13 cellular contexts compared by ENCODE assay signal in the genomic region with DNA sequence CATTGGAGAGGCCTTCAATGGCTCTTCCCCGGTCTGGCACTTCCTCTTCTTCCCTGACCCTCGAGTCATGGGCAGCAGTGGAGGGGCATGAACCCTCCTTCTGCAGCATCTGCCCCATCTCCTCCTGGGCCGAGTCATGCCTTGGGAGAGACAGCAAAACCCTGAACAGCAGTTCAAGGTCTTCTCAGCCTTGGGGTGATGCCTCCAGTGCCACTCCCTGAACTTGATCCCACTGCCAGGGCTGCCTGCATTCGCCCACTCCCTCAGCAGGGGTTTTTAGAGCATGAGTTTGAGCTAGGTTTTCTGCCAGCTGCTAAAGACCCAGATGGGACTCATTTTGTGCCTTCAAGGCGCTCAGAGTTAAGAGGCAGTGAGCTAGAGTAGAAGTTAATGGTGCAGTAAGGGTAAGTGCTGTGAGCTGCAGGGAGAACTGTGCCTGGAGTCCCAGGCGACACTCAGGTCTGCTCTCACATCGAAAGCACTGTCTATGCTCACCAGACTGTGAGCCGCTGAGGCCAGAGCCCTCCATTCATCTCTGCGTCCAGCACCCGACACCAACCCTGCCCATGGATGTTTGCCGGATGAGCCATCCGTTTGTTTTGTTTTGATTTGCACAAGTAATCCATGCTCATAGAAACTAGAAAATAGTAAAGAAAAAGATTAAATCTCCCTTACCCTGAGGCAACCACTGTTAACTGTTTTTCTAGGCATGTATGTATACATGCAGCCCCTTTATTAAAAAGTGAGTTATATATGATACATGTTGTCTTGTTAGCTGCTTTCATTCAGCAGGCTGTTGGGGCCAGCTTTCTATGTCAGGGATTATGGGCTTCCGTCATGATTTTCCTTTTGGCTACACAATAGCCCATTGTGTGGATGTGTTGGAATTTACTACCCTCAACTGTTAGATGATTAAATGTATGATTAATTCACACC.
A peak's percentile ranks its signal among the peaks of the same experiment; 100 is the strongest.
DNase-seq lines count a peak whose midpoint lies in the region; ATAC-seq, FAIRE-seq and TF ChIP-seq lines count a peak whose summit lies in the region.
"Had no signal": no experiment of that assay in that cellular context is flagged by ENCODE, and none has a peak within 500 bp of the region (broad histone marks: within the 10 kb centered on the region; RNA-seq: fewer than 3 reads in every experiment).

No MANE protein-coding gene starts in this region.

- H3K36me3 ChIP-seq in adipocyte (ENCODE audit: control insufficient read depth, insufficient read depth, low read length, severe bottlenecking) = peaks cover 92% of the 10 kb centered on the region
- peaks cover 44 to 59% of the 10 kb centered on the region in 2 experiments for H3K36me3 ChIP-seq in trophoblast cell (ENCODE audit: control insufficient read depth in 1 of 2, insufficient read depth in 2 of 2, low read length in 2 of 2)
- peaks cover 0 to 28% of the 10 kb centered on the region in 2 donors for H3K36me3 ChIP-seq in gastrocnemius medialis

- WGBS in trophoblast cell (ENCODE audit: extremely low coverage, insufficient coverage, insufficient read length) = no CpG with 5 or more reads among the region's 13 CpGs

- peak; percentile 84 for FAIRE-seq in H54 (lab: Jason Lieb, UNC)
- FAIRE-seq in D721Med (lab: Jason Lieb, UNC) = no peak

- H2BK12ac ChIP-seq in trophoblast cell (ENCODE audit: low read length) = no peak overlapping the region

- no peak overlapping the region for H3K9ac ChIP-seq in adipocyte (ENCODE audit: low read length)
- no peak overlapping the region for H3K9ac ChIP-seq in trophoblast cell (ENCODE audit: low read length)

- H4K8ac ChIP-seq in trophoblast cell (ENCODE audit: low read depth, low read length) = no peak overlapping the region

- no peak overlapping the region for H2BK120ac ChIP-seq in trophoblast cell (ENCODE audit: insufficient read depth, low read length, poor library complexity)

- H3K79me1 ChIP-seq in trophoblast cell (ENCODE audit: low read length) = no peaks in the 10 kb centered on the region

- H3K18ac ChIP-seq in trophoblast cell (ENCODE audit: low read length) = no peak overlapping the region

- no peak overlapping the region for H3K4me2 ChIP-seq in trophoblast cell (ENCODE audit: low read length)

- H3K23ac ChIP-seq in trophoblast cell (ENCODE audit: low read length) = peak overlapping the region; percentile 7

- no peak overlapping the region for H3K4ac ChIP-seq in trophoblast cell (ENCODE audit: low read depth, low read length)

- TF ChIP-seq POLR2A in H54 (IDR thresholded peaks at IDR 0.05; ENCODE audit: low read depth, low read length) (no peak), gastrocnemius medialis (IDR thresholded peaks at IDR 0.05) (no peak)

- intact Hi-C loops in gastrocnemius medialis (cut with DNase I; ENCODE audit: low total_unique reads) = no loop called here

- no peaks in the 10 kb centered on the region for H3K79me2 ChIP-seq in trophoblast cell (ENCODE audit: control insufficient read depth, insufficient read depth, low read length, poor library complexity)

- H3K27me3 ChIP-seq in adipocyte (replicated peaks; ENCODE audit: control insufficient read depth, insufficient read depth, low read length) (no peaks in the 10 kb centered on the region), trophoblast cell (ENCODE audit: insufficient read depth, low read length) (no peaks in the 10 kb centered on the region), gastrocnemius medialis (no peaks in the 10 kb centered on the region)
- H3K27me3 ChIP-seq: heart left ventricle had no signal

- no peaks in the 10 kb centered on the region for H3K4me1 ChIP-seq in adipocyte (ENCODE audit: control insufficient read depth, insufficient read depth, low read length)
- no peaks in the 10 kb centered on the region for H3K4me1 ChIP-seq in trophoblast cell (ENCODE audit: control insufficient read depth in 1 of 2, insufficient read depth in 2 of 2, low read length in 2 of 2)
- H3K4me1 ChIP-seq in gastrocnemius medialis = peaks cover 18 to 19% of the 10 kb centered on the region in 2 donors

- no peak overlapping the region for H3K4me3 ChIP-seq in adipocyte (ENCODE audit: low read length)
- H3K4me3 ChIP-seq in fibroblast of the aortic adventitia (ENCODE audit: low read depth, low read length) = no peak overlapping the region
- H3K4me3 ChIP-seq in trophoblast cell (ENCODE audit: low read depth, low read length) = no peak overlapping the region
- H3K4me3 ChIP-seq in gastrocnemius medialis = no peak overlapping the region
- H3K4me3 ChIP-seq: heart left ventricle had no signal

- no peak for TF ChIP-seq CTCF in fibroblast of the aortic adventitia (IDR thresholded peaks at IDR 0.05; ENCODE audit: insufficient read depth, low read length)
- no peak for TF ChIP-seq CTCF in D721Med (IDR thresholded peaks at IDR 0.05; ENCODE audit: insufficient read depth, missing control alignments)
- no peak for TF ChIP-seq CTCF in gastrocnemius medialis (IDR thresholded peaks at IDR 0.05 in 4 of 5, conservative IDR thresholded peaks at IDR 0.05 in 1 of 5)

- in situ Hi-C loops in gastrocnemius medialis (cut with MboI; ENCODE audit: low sequenced_read_pairs in 4 of 4) = no loop called here

- no peak overlapping the region for H4K12ac ChIP-seq in trophoblast cell (ENCODE audit: low read depth, low read length)

- H2BK5ac ChIP-seq in trophoblast cell (ENCODE audit: low read depth, low read length, poor library complexity) = no peak overlapping the region

- no peak for ATAC-seq in GM21390 (IDR thresholded peaks at IDR 0.05; ENCODE audit: unreplicated experiment)
- ATAC-seq in gastrocnemius medialis = no peak
- ATAC-seq: heart left ventricle had no signal

- no peak overlapping the region for H3K14ac ChIP-seq in trophoblast cell (ENCODE audit: low read length)

- no peak overlapping the region for H4K91ac ChIP-seq in trophoblast cell (ENCODE audit: low read depth, low read length)

- no peak overlapping the region for H2AFZ ChIP-seq in trophoblast cell (ENCODE audit: insufficient read depth, low read length, poor library complexity)

- no peak overlapping the region for H2AK5ac ChIP-seq in trophoblast cell (ENCODE audit: low read length)

- DNase-seq in H54 (ENCODE audit: insufficient read length, low spot score) (peak; percentile 82), adipocyte (ENCODE audit: low read depth) (peak; percentile 86), fibroblast of the aortic adventitia (ENCODE audit: low read depth) (peak; percentile 17), trophoblast cell (peak; percentile 45 to 53), D721Med (ENCODE audit: insufficient read length, low spot score) (no peak), CD1c-positive myeloid dendritic cell (ENCODE audit: extremely low spot score) (no peak), gastrocnemius medialis (no peak)
- DNase-seq: CD4-positive, CD25-positive, alpha-beta regulatory T cell; heart left ventricle; NCI-H82; stimulated activated naive CD4-positive, alpha-beta T cell treated with Interleukin-2 at 50 U/mL for 16 hours; T-helper 2 cell had no signal

- H3K27ac ChIP-seq in trophoblast cell (ENCODE audit: low read depth, low read length) (no peak overlapping the region), gastrocnemius medialis (peak overlapping the region in 2 of 4 donors; percentile 35 to 74)
- H3K27ac ChIP-seq: heart left ventricle had no signal

- H3K9me3 ChIP-seq in adipocyte (ENCODE audit: control insufficient read depth, low read length) = no peaks in the 10 kb centered on the region
- peaks cover 1% of the 10 kb centered on the region for H3K9me3 ChIP-seq in trophoblast cell (ENCODE audit: insufficient read depth, low read depth, low read length)
- H3K9me3 ChIP-seq in gastrocnemius medialis = no peaks in the 10 kb centered on the region
- H3K9me3 ChIP-seq: heart left ventricle had no signal

Comparison
In these comparisons a context has a peak if more than half of its experiments do, and no peak if none do; other contexts are left out.
1. DNase-seq: peak in H54 (single experiment), adipocyte (single experiment), fibroblast of the aortic adventitia (single experiment) and trophoblast cell (2 of 2); none in D721Med (single experiment), CD1c-positive myeloid dendritic cell (single experiment) and gastrocnemius medialis (0 of 2).